ENCODE assay signal across 28 cellular contexts in genomic region chr1:246597971-246598370, GRCh38. TPM values are rescaled to one million over a fixed set of nuclear protein-coding genes. Genes with fewer than 3 reads are reported as not detected.
DNase-seq lines count a peak whose midpoint lies in the region; ATAC-seq and TF ChIP-seq lines count a peak whose summit lies in the region.
"Had no signal": no experiment of that assay in that cellular context is flagged by ENCODE, and none has a peak within 500 bp of the region (broad histone marks: within the 10 kb centered on the region; RNA-seq: fewer than 3 reads in every experiment).

No MANE protein-coding gene starts in this region.

- no peak overlapping the region for H3T11ph ChIP-seq in H9 (ENCODE audit: low read length)

- H3K27ac ChIP-seq in CD4-positive, CD25-positive, alpha-beta regulatory T cell (ENCODE audit: insufficient read depth, low read length, poor library complexity, severe bottlenecking), result no peak overlapping the region
- H3K27ac ChIP-seq in H9 (ENCODE audit: insufficient read length, low read depth, low read length) (no peak overlapping the region), esophagus squamous epithelium (peak overlapping the region; percentile 48 to 81 (median 71)), muscle layer of colon (ENCODE audit: low read depth, low read length) (peak overlapping the region; percentile 87)
- H3K27ac ChIP-seq: BLaER1, dorsolateral prefrontal cortex, HL-60, upper lobe of right lung had no signal

- H2BK120ac ChIP-seq in H9 (ENCODE audit: low read depth, low read length, poor library complexity, severe bottlenecking), result peak overlapping the region; percentile 61

- no peak overlapping the region for H4K5ac ChIP-seq in H9 (ENCODE audit: insufficient read length, low read depth, low read length)

- H3K4me3 Mint-ChIP-seq in CD4-positive, CD25-positive, alpha-beta regulatory T cell, result peak overlapping the region in 2 of 4 donors; percentile 10 to 19
- H3K4me3 Mint-ChIP-seq in H9, result no peak overlapping the region
- H3K4me3 Mint-ChIP-seq: activated CD8-positive, alpha-beta T cell treated with anti-CD3 and anti-CD28 coated beads for 36 hours; activated naive CD4-positive, alpha-beta T cell treated with anti-CD3 and anti-CD28 coated beads, Interleukin-2, amount 50 U/mL, for 24 hours; activated T-helper 17 cell treated with anti-CD3 and anti-CD28 coated beads, Interleukin-2, amount 50 U/mL, for 72 hours; brain; nephron progenitor cell; stimulated activated naive B cell treated with anti-CD40 and anti-IgM and Interleukin-4, amounts not matched to agents 10 μg/mL and 1 μg/mL and 100 μg/mL, for 72 hours; T-helper 2 cell treated with Interferon-gamma antibody and Interleukin-4, amounts not matched to agents 5 μg/mL and 100 μg/mL, for 36 hours had no signal

- no CpG with 5 or more reads among the region's 7 CpGs for WGBS in H9 (ENCODE audit: extremely low coverage, insufficient read length, low lambda C conversion rate)
- WGBS in esophagus squamous epithelium, 2 donors, result 83 to 92% methylated on average over 7 of the region's 7 CpGs

- H3K9me3 ChIP-seq in CD4-positive, CD25-positive, alpha-beta regulatory T cell (ENCODE audit: control insufficient read depth in 2 of 2, low read length in 2 of 2), result no peaks in the 10 kb centered on the region
- H3K9me3 ChIP-seq in H9 (ENCODE audit: control insufficient read depth, low read depth, low read length) (no peaks in the 10 kb centered on the region), esophagus squamous epithelium (no peaks in the 10 kb centered on the region), muscle layer of colon (ENCODE audit: low read length) (no peaks in the 10 kb centered on the region)
- H3K9me3 ChIP-seq: upper lobe of right lung had no signal

- intact Hi-C loops in esophagus squamous epithelium (cut with DNase I), result no loop called here

- peaks cover 50 to 85% (median 64%) of the 10 kb centered on the region in 4 donors for H3K4me1 Mint-ChIP-seq in CD4-positive, CD25-positive, alpha-beta regulatory T cell
- H3K4me1 Mint-ChIP-seq in H9, result no peaks in the 10 kb centered on the region
- H3K4me1 Mint-ChIP-seq: nephron progenitor cell had no signal

- H3K4me3 ChIP-seq in CD4-positive, CD25-positive, alpha-beta regulatory T cell (ENCODE audit: low read depth, low read length), result no peak overlapping the region
- H3K4me3 ChIP-seq in esophagus squamous epithelium (no peak overlapping the region), muscle layer of colon (ENCODE audit: low read depth in 1 of 2, low read length in 2 of 2) (peak overlapping the region in 1 of 2 donors; percentile 27)
- H3K4me3 ChIP-seq: BLaER1, dorsolateral prefrontal cortex, upper lobe of right lung had no signal

- H3K14ac ChIP-seq in H9 (ENCODE audit: insufficient read depth, low read length), result no peak overlapping the region

- no peaks in the 10 kb centered on the region for H3K23me2 ChIP-seq in H9 (ENCODE audit: insufficient read length, low read depth, low read length, poor library complexity, severe bottlenecking)

- H3K27me3 Mint-ChIP-seq in CD4-positive, CD25-positive, alpha-beta regulatory T cell, result no peaks in the 10 kb centered on the region
- H3K27me3 Mint-ChIP-seq in H9 (ENCODE audit: low read depth), result no peaks in the 10 kb centered on the region
- H3K27me3 Mint-ChIP-seq: activated CD8-positive, alpha-beta T cell treated with anti-CD3 and anti-CD28 coated beads for 36 hours; activated naive CD4-positive, alpha-beta T cell treated with anti-CD3 and anti-CD28 coated beads, Interleukin-2, amount 50 U/mL, for 24 hours; activated T-helper 17 cell treated with anti-CD3 and anti-CD28 coated beads, Interleukin-2, amount 50 U/mL, for 72 hours; brain; stimulated activated naive B cell treated with anti-CD40 and anti-IgM and Interleukin-4, amounts not matched to agents 10 μg/mL and 1 μg/mL and 100 μg/mL, for 72 hours had no signal

- no peak overlapping the region for H3K4me2 ChIP-seq in H9 (ENCODE audit: insufficient read depth, insufficient read length, low read length)
- H3K4me2 ChIP-seq: BLaER1 had no signal

- no peaks in the 10 kb centered on the region for H4K20me1 ChIP-seq in H9 (ENCODE audit: control insufficient read depth, insufficient read depth, insufficient read length)

- H3K9ac ChIP-seq in H9 (ENCODE audit: extremely low read depth, insufficient read length, low read length) (no peak overlapping the region), muscle layer of colon (ENCODE audit: low read length) (no peak overlapping the region)
- H3K9ac ChIP-seq: BLaER1 had no signal

- no peak for TF ChIP-seq POLR2A in esophagus squamous epithelium (IDR thresholded peaks at IDR 0.05)

- H3K79me1 ChIP-seq in H9 (ENCODE audit: insufficient read depth, low read depth, low read length, poor library complexity, severe bottlenecking), result no peaks in the 10 kb centered on the region

- no peak overlapping the region for H3K18ac ChIP-seq in H9 (ENCODE audit: insufficient read length, low read depth, low read length)

- no peaks in the 10 kb centered on the region for H3K27me3 ChIP-seq in CD4-positive, CD25-positive, alpha-beta regulatory T cell (ENCODE audit: control insufficient read depth, insufficient read depth, low read length)
- H3K27me3 ChIP-seq in H9 (ENCODE audit: insufficient read depth, low read length), result no peaks in the 10 kb centered on the region
- no peaks in the 10 kb centered on the region for H3K27me3 ChIP-seq in esophagus squamous epithelium
- H3K27me3 ChIP-seq in muscle layer of colon (ENCODE audit: control insufficient read depth in 1 of 2, insufficient read depth in 2 of 2, low read length in 2 of 2), result no peaks in the 10 kb centered on the region
- H3K27me3 ChIP-seq: BLaER1, dorsolateral prefrontal cortex, upper lobe of right lung had no signal

- H3K4ac ChIP-seq in H9 (ENCODE audit: low read depth, low read length), result no peak overlapping the region

- no peak overlapping the region for H3K56ac ChIP-seq in H9 (ENCODE audit: insufficient read length, low read depth, low read length)

- ATAC-seq in CD4-positive, CD25-positive, alpha-beta regulatory T cell (ENCODE audit: low read depth in 2 of 2), result no peak
- ATAC-seq in GM21367 (IDR thresholded peaks at IDR 0.05; ENCODE audit: unreplicated experiment), result no peak
- no peak for ATAC-seq in GM21723 (IDR thresholded peaks at IDR 0.05; ENCODE audit: unreplicated experiment)
- ATAC-seq: activated CD8-positive, alpha-beta T cell treated with anti-CD3 and anti-CD28 coated beads for 36 hours; activated T-helper 17 cell treated with anti-CD3 and anti-CD28 coated beads, Interleukin-2, amount 50 U/mL, for 72 hours; stimulated activated naive B cell treated with anti-CD40 and anti-IgM and Interleukin-4, amounts not matched to agents 10 μg/mL and 1 μg/mL and 100 μg/mL, for 72 hours had no signal

- no peak overlapping the region for H2AFZ ChIP-seq in H9 (ENCODE audit: low read length)

- TF ChIP-seq CTCF in H9 (conservative IDR thresholded peaks at IDR 0.05), result no peak
- no peak for TF ChIP-seq CTCF in esophagus squamous epithelium (IDR thresholded peaks at IDR 0.05)

- no peak overlapping the region for H2BK5ac ChIP-seq in H9 (ENCODE audit: insufficient read length, low read length)

- H3K27ac Mint-ChIP-seq in CD4-positive, CD25-positive, alpha-beta regulatory T cell, result peak overlapping the region in 2 of 3 donors; percentile 28 to 56
- no peak overlapping the region for H3K27ac Mint-ChIP-seq in H9
- H3K27ac Mint-ChIP-seq: activated T-helper 17 cell treated with anti-CD3 and anti-CD28 coated beads, Interleukin-2, amount 50 U/mL, for 72 hours; brain; nephron progenitor cell; stimulated activated naive B cell treated with anti-CD40 and anti-IgM and Interleukin-4, amounts not matched to agents 10 μg/mL and 1 μg/mL and 100 μg/mL, for 72 hours; T-helper 2 cell treated with Interferon-gamma antibody and Interleukin-4, amounts not matched to agents 5 μg/mL and 100 μg/mL, for 36 hours had no signal

- DNase-seq in CD4-positive, CD25-positive, alpha-beta regulatory T cell, result no peak
- DNase-seq in H9 (no peak), esophagus squamous epithelium (lab: John Stamatoyannopoulos, UW) (no peak), DMS 273 (lab: John Stamatoyannopoulos, UW; ENCODE audit: unreplicated experiment) (no peak), germinal center (ENCODE audit: low spot score) (no peak)
- DNase-seq: activated CD4-positive, alpha-beta T cell treated with anti-CD3 and anti-CD28 coated beads for 1 hour; activated CD8-positive, alpha-beta memory T cell treated with anti-CD3 and anti-CD28 coated beads, Interleukin-2, amount 50 U/mL, for 48 hours; activated CD8-positive, alpha-beta T cell treated with anti-CD3 and anti-CD28 coated beads for 36 hours; amniotic stem cell; Caco-2; DMS79; midbrain; NCI-H1436 treated with DMSO at 0.1 percent for 48 hours; NCI-H345; nephron progenitor cell; SHP77 treated with DMSO at 0.1 percent for 48 hours; stimulated activated naive B cell treated with anti-CD40 and anti-IgM and Interleukin-4, amounts not matched to agents 10 μg/mL and 1 μg/mL and 100 μg/mL, for 72 hours; upper lobe of right lung had no signal

- peaks cover 55% of the 10 kb centered on the region for H3K36me3 ChIP-seq in CD4-positive, CD25-positive, alpha-beta regulatory T cell (ENCODE audit: control insufficient read depth, insufficient read depth, low read length)
- peaks cover 0 to 13% (median 0%) of the 10 kb centered on the region in 3 donors for H3K36me3 ChIP-seq in esophagus squamous epithelium
- no peaks in the 10 kb centered on the region for H3K36me3 ChIP-seq in muscle layer of colon (ENCODE audit: insufficient read depth, low read length)

- no peak overlapping the region for H2AK5ac ChIP-seq in H9 (ENCODE audit: insufficient read length, low read length)

- peaks cover 38% of the 10 kb centered on the region for H3K4me1 ChIP-seq in CD4-positive, CD25-positive, alpha-beta regulatory T cell (ENCODE audit: control insufficient read depth, insufficient read depth, low read length, poor library complexity, severe bottlenecking)
- H3K4me1 ChIP-seq in H9 (ENCODE audit: insufficient read depth, low read length) (no peaks in the 10 kb centered on the region), esophagus squamous epithelium (peaks cover 4 to 80% (median 28%) of the 10 kb centered on the region in 3 donors), muscle layer of colon (ENCODE audit: insufficient read depth, low read length) (peaks cover 68% of the 10 kb centered on the region)
- H3K4me1 ChIP-seq: BLaER1, Caco-2 had no signal

- H2BK12ac ChIP-seq in H9 (ENCODE audit: insufficient read length, low read depth, low read length), result no peak overlapping the region

- H3K36me3 Mint-ChIP-seq in CD4-positive, CD25-positive, alpha-beta regulatory T cell, result peaks cover 41% of the 10 kb centered on the region
- peaks cover 0 to 10% (median 0%) of the 10 kb centered on the region in 3 experiments; a peak in 3 of 7 replicates for H3K36me3 Mint-ChIP-seq in H9 (ENCODE audit: insufficient read depth in 1 of 3, low read depth in 3 of 3)

- no peaks in the 10 kb centered on the region for H3K9me3 Mint-ChIP-seq in CD4-positive, CD25-positive, alpha-beta regulatory T cell
- no peaks in the 10 kb centered on the region for H3K9me3 Mint-ChIP-seq in H9
- H3K9me3 Mint-ChIP-seq: activated CD8-positive, alpha-beta T cell treated with anti-CD3 and anti-CD28 coated beads for 36 hours; activated naive CD4-positive, alpha-beta T cell treated with anti-CD3 and anti-CD28 coated beads, Interleukin-2, amount 50 U/mL, for 24 hours; activated T-helper 17 cell treated with anti-CD3 and anti-CD28 coated beads, Interleukin-2, amount 50 U/mL, for 72 hours; stimulated activated naive B cell treated with anti-CD40 and anti-IgM and Interleukin-4, amounts not matched to agents 10 μg/mL and 1 μg/mL and 100 μg/mL, for 72 hours; T-helper 2 cell treated with Interferon-gamma antibody and Interleukin-4, amounts not matched to agents 5 μg/mL and 100 μg/mL, for 36 hours had no signal

- no peak overlapping the region for H4K91ac ChIP-seq in H9 (ENCODE audit: insufficient read length, low read depth, low read length)

- H2BK15ac ChIP-seq in H9 (ENCODE audit: low read depth, low read length), result no peak overlapping the region

- no peak overlapping the region for H4K8ac ChIP-seq in H9 (replicated peaks; ENCODE audit: insufficient read length, low read depth, low read length)

- H3K23ac ChIP-seq in H9 (ENCODE audit: insufficient read length, low read depth, low read length), result no peak overlapping the region

- no peaks in the 10 kb centered on the region for H3K79me2 ChIP-seq in H9 (ENCODE audit: insufficient read depth, low read length)

- H2BK20ac ChIP-seq in H9 (ENCODE audit: low read depth, low read length, poor library complexity, severe bottlenecking), result no peak overlapping the region

RNA-seq across cellular contexts. Expression of gene CNST, which starts 31.7 kb away (rescaled TPM):
- total RNA-seq in CD4-positive, CD25-positive, alpha-beta regulatory T cell, result 115 TPM
- 10 to 100 TPM; 54.4 to 78.4 (median 62.6) TPM for polyA plus RNA-seq in CD4-positive, CD25-positive, alpha-beta regulatory T cell
- total RNA-seq in H9 (2021) (18.0 and 19.8 TPM in 2 replicates), esophagus squamous epithelium (10 to 100 TPM in 2 of 4 donors, 1 to 10 TPM in 2; 7.5 to 31.5 (median 12.4) TPM)

RNA-seq across cellular contexts. Expression of gene TFB2M, which starts 31.9 kb away (rescaled TPM):
- 15.2 TPM for total RNA-seq in CD4-positive, CD25-positive, alpha-beta regulatory T cell
- 10 to 100 TPM; 15.4 to 21.8 (median 20.6) TPM for polyA plus RNA-seq in CD4-positive, CD25-positive, alpha-beta regulatory T cell
- total RNA-seq in H9 (2021) (27.0 and 27.7 TPM in 2 replicates), esophagus squamous epithelium (10 to 100 TPM in 3 of 4 donors, 1 to 10 TPM in 1; 6.2 to 17.7 (median 12.4) TPM)

Comparison
In these comparisons a context has a peak if more than half of its experiments do, and no peak if none do; other contexts are left out.
1. H3K27ac ChIP-seq: peak in esophagus squamous epithelium (4 of 4) and muscle layer of colon (single experiment); none in CD4-positive, CD25-positive, alpha-beta regulatory T cell (single experiment) and H9 (single experiment).
2. H3K27ac Mint-ChIP-seq: peak in CD4-positive, CD25-positive, alpha-beta regulatory T cell (2 of 3); none in H9 (0 of 3).